In genomic region chr10:87816842-87817178, GRCh38 we compare ENCODE assay signal across 8 cellular contexts. TPM values are rescaled to one million over a fixed set of nuclear protein-coding genes. Genes with fewer than 3 reads are reported as not detected.
A peak's percentile ranks its signal among the peaks of the same experiment; 100 is the strongest.
DNase-seq lines count a peak whose midpoint lies in the region; ATAC-seq and TF ChIP-seq lines count a peak whose summit lies in the region.

No MANE protein-coding gene starts in this region.

- peaks cover 61% of the 10 kb centered on the region for H3K79me2 ChIP-seq in KMS-11 (ENCODE audit: insufficient read depth, low read depth)

- no peak overlapping the region for H2AFZ ChIP-seq in KMS-11 (ENCODE audit: low read depth)

- H3K27ac Mint-ChIP-seq in naive B cell: peak overlapping the region in 5 of 6 donors; percentile 49 to 99 (median 99)

- peaks cover 33 to 43% (median 36%) of the 10 kb centered on the region in 3 donors for H3K4me1 Mint-ChIP-seq in naive B cell

- DNase-seq in BE2C (no peak), brain microvascular endothelial cell (no peak), naive B cell (no peak), GM19238 (ENCODE audit: insufficient read length, low spot score) (no peak), islet precursor cell (no peak), left colon (no peak)

- ATAC-seq in naive B cell (ENCODE audit: low read depth in 2 of 2) (no peak), GM19023 (IDR thresholded peaks at IDR 0.05; ENCODE audit: unreplicated experiment) (no peak), left colon (no peak)

- H3K27me3 Mint-ChIP-seq in naive B cell: no peaks in the 10 kb centered on the region

- peaks cover 15% of the 10 kb centered on the region for H3K36me3 ChIP-seq in BE2C
- no peaks in the 10 kb centered on the region for H3K36me3 ChIP-seq in KMS-11 (ENCODE audit: insufficient read depth)
- H3K36me3 ChIP-seq in brain microvascular endothelial cell (replicated peaks): no peaks in the 10 kb centered on the region

- H3K4me2 ChIP-seq in KMS-11: peak overlapping the region; percentile 89

- TF ChIP-seq CTCF in BE2C (IDR thresholded peaks at IDR 0.05; ENCODE audit: low read depth, low read length) (no peak), KMS-11 (conservative IDR thresholded peaks at IDR 0.05; ENCODE audit: low read depth, low read length) (no peak), brain microvascular endothelial cell (IDR thresholded peaks at IDR 0.05; ENCODE audit: low read depth, low read length, missing control alignments) (no peak)

- H3K27me3 ChIP-seq in BE2C (no peaks in the 10 kb centered on the region), KMS-11 (ENCODE audit: insufficient read depth, low read depth) (no peaks in the 10 kb centered on the region), brain microvascular endothelial cell (replicated peaks) (no peaks in the 10 kb centered on the region)

- no peaks in the 10 kb centered on the region for H3K9me3 ChIP-seq in BE2C

- H3K27ac ChIP-seq in KMS-11 (peak overlapping the region; percentile 85), brain microvascular endothelial cell (no peak overlapping the region)

- H4K20me1 ChIP-seq in KMS-11 (ENCODE audit: insufficient read depth): peaks cover 6% of the 10 kb centered on the region; the same call in 1 of the 2 replicates

- H3K4me3 Mint-ChIP-seq in naive B cell: peak overlapping the region in 7 of 8 donors; percentile 94 to 99 (median 98)

- peak overlapping the region; percentile 87; the same call in 1 of the 2 replicates for H3K9ac ChIP-seq in KMS-11

- H3K4me3 ChIP-seq in BE2C (ENCODE audit: low read depth, low read length): peak overlapping the region; percentile 87
- H3K4me3 ChIP-seq in KMS-11 (IDR thresholded peaks at IDR 0.05; ENCODE audit: insufficient read depth, low read depth, low read length): no peak overlapping the region
- peak overlapping the region; percentile 87 for H3K4me3 ChIP-seq in brain microvascular endothelial cell (ENCODE audit: low read depth, low read length)

- intact Hi-C loops in left colon (cut with DNase I, micrococcal nuclease): loop anchor here in 1 of 2 donors (5.0 kb wide), 1 partner anchor 45 kb away; the partner anchor contains the start of genes KLLN and PTEN

- H3K9me3 Mint-ChIP-seq in naive B cell: no peaks in the 10 kb centered on the region

- H3K4me1 ChIP-seq in BE2C (peaks cover 4% of the 10 kb centered on the region), KMS-11 (ENCODE audit: low read depth, poor library complexity, severe bottlenecking) (peaks cover 36% of the 10 kb centered on the region)

- in situ Hi-C loops in brain microvascular endothelial cell (cut with HindIII; ENCODE audit: low pct_ligation_motif_present, low sequenced_read_pairs): no loop called here

- H3K36me3 Mint-ChIP-seq in naive B cell: peaks cover 2 to 5% of the 10 kb centered on the region in 2 donors

RNA-seq across cellular contexts. Expression of gene ATAD1, which starts 1.2 kb away (rescaled TPM):
- polyA plus RNA-seq in BE2C (2012; ENCODE audit: insufficient read depth, insufficient read length, low read depth): 32.5 TPM
- 10 to 100 TPM; 21.1 to 32.2 (median 30.4) TPM for polyA plus RNA-seq in naive B cell (ENCODE audit: low read depth in 6 of 6)
- 10 to 100 TPM; 50.5 to 51.0 TPM for total RNA-seq in left colon

RNA-seq across cellular contexts. Expression of gene KLLN, which starts 46.5 kb away (rescaled TPM):
- 1.0 TPM for polyA plus RNA-seq in BE2C (2012; ENCODE audit: insufficient read depth, insufficient read length, low read depth)
- polyA plus RNA-seq in naive B cell (ENCODE audit: low read depth in 6 of 6): under 1 TPM in 5 of 6 donors, not detected in 1; 0.09 to 0.55 (median 0.22) TPM
- 1 to 10 TPM; 1.3 to 1.4 TPM for total RNA-seq in left colon

RNA-seq across cellular contexts. Expression of gene PTEN, which starts 46.6 kb away (rescaled TPM):
- 49.9 TPM for polyA plus RNA-seq in BE2C (2012; ENCODE audit: insufficient read depth, insufficient read length, low read depth)
- polyA plus RNA-seq in naive B cell (ENCODE audit: low read depth in 6 of 6): 10 to 100 TPM; 34.1 to 53.4 (median 46.7) TPM
- 100 to 1,000 TPM in 1 of 2 donors, 10 to 100 TPM in 1; 99.3 to 101 TPM for total RNA-seq in left colon
